10 cellular contexts compared by ENCODE assay signal in the genomic region with DNA sequence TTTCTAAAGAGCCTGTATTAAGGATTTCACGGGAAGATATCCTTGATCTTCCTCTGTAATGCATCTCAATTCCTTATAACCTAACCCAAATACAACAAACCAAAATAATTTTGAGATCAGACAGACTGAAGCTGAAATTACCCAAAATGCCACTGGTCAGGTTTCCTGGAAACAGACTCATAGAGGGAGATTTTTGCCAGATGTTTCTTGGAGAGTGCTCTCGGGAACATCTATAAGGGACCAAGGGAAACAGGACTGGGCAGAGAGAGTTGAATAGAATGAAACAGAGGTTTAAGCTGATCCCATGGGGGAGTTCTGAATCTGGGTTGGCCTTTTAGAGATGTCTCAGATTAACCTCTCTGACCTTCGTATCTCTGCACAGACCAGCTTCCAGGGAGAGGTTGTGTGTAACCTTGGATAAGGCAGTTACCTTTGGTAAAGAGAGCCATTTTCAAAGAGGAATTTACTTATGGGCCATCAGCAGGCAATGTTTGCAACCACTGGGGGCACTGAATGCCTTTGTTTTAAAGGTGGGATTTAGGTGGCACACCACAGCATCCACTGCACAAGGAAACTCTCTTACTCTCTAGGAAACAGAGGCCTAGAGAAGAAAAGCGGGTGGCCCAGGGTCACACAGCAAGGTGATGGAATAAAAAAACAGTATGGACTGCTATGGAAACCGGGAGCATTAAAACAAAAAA.
DNase-seq lines count a peak whose midpoint lies in the region; ATAC-seq and TF ChIP-seq lines count a peak whose summit lies in the region.
"Had no signal": no experiment of that assay in that cellular context is flagged by ENCODE, and none has a peak within 500 bp of the region (broad histone marks: within the 10 kb centered on the region; RNA-seq: fewer than 3 reads in every experiment).

No MANE protein-coding gene starts in this region.

- 84% methylated on average over 5 of the region's 5 CpGs for WGBS in smooth muscle cell (ENCODE audit: low lambda C conversion rate)

- H3K27ac ChIP-seq in RWPE1: no peak overlapping the region
- H3K27ac ChIP-seq in smooth muscle cell (ENCODE audit: low read depth): no peak overlapping the region
- H3K27ac ChIP-seq: SJSA1 had no signal

- no peaks in the 10 kb centered on the region for H3F3A ChIP-seq in smooth muscle cell (ENCODE audit: low read depth)

- H3K9me3 ChIP-seq in smooth muscle cell (replicated peaks; ENCODE audit: low read depth): no peaks in the 10 kb centered on the region
- H3K9me3 ChIP-seq: Caco-2, SJSA1 had no signal

- H3K4me1 Mint-ChIP-seq in stimulated activated memory B cell treated with anti-CD40 and anti-IgM and Interleukin-4, amounts not matched to agents 10 μg/mL and 1 μg/mL and 100 μg/mL, for 72 hours: peaks cover 62% of the 10 kb centered on the region

- no peak overlapping the region for H3K9ac ChIP-seq in smooth muscle cell (ENCODE audit: low read depth)

- H3K27ac Mint-ChIP-seq in stimulated activated memory B cell treated with anti-CD40 and anti-IgM and Interleukin-4, amounts not matched to agents 10 μg/mL and 1 μg/mL and 100 μg/mL, for 72 hours: peak overlapping the region; percentile 90

- H3K4me3 ChIP-seq in NB4 (ENCODE audit: low read depth, low read length): no peak overlapping the region
- no peak overlapping the region for H3K4me3 ChIP-seq in smooth muscle cell
- H3K4me3 ChIP-seq: SJSA1 had no signal

- no peaks in the 10 kb centered on the region for H3K79me2 ChIP-seq in smooth muscle cell (ENCODE audit: low read depth)

- no peaks in the 10 kb centered on the region for H4K20me1 ChIP-seq in smooth muscle cell (ENCODE audit: low read depth)

- no peaks in the 10 kb centered on the region for H3K36me3 ChIP-seq in smooth muscle cell (ENCODE audit: low read depth)
- H3K36me3 ChIP-seq: SJSA1 had no signal

- no peak for ATAC-seq in stimulated activated memory B cell treated with anti-CD40 and anti-IgM and Interleukin-4, amounts not matched to agents 10 μg/mL and 1 μg/mL and 100 μg/mL, for 72 hours

- DNase-seq in NB4 (ENCODE audit: low read depth): peak; percentile 55
- peak; percentile 18 for DNase-seq in fibroblast of gingiva (ENCODE audit: low read depth)
- no peak for DNase-seq in RWPE1 (ENCODE audit: low spot score)
- DNase-seq in GM10248 (ENCODE audit: extremely low spot score): no peak
- DNase-seq in smooth muscle cell (lab: John Stamatoyannopoulos, UW; ENCODE audit: unreplicated experiment): no peak
- DNase-seq: Caco-2, NCI-H446 had no signal

- peak overlapping the region; percentile 61 for H3K4me3 Mint-ChIP-seq in stimulated activated memory B cell treated with anti-CD40 and anti-IgM and Interleukin-4, amounts not matched to agents 10 μg/mL and 1 μg/mL and 100 μg/mL, for 72 hours

- no peaks in the 10 kb centered on the region for H3K27me3 ChIP-seq in smooth muscle cell (ENCODE audit: low read depth)
- H3K27me3 ChIP-seq: SJSA1 had no signal

- no peaks in the 10 kb centered on the region for H3K36me3 Mint-ChIP-seq in stimulated activated memory B cell treated with anti-CD40 and anti-IgM and Interleukin-4, amounts not matched to agents 10 μg/mL and 1 μg/mL and 100 μg/mL, for 72 hours

- no peak overlapping the region for H3K4me2 ChIP-seq in smooth muscle cell

- H3K27me3 Mint-ChIP-seq in stimulated activated memory B cell treated with anti-CD40 and anti-IgM and Interleukin-4, amounts not matched to agents 10 μg/mL and 1 μg/mL and 100 μg/mL, for 72 hours: no peaks in the 10 kb centered on the region

- H2AFZ ChIP-seq in smooth muscle cell (ENCODE audit: low read depth): no peak overlapping the region

- TF ChIP-seq CTCF in GM12873 (IDR thresholded peaks at IDR 0.05; ENCODE audit: insufficient read depth, low read depth, low read length, missing control alignments) (peak; percentile 37), NB4 (IDR thresholded peaks at IDR 0.05; ENCODE audit: low read depth, low read length) (peak; percentile 35), RWPE1 (conservative IDR thresholded peaks at IDR 0.05; ENCODE audit: low read depth) (no peak), GM10248 (IDR thresholded peaks at IDR 0.05; ENCODE audit: control extremely low read depth, extremely low read depth, low read depth, missing control alignments) (no peak), smooth muscle cell (IDR thresholded peaks at IDR 0.05; ENCODE audit: borderline replicate concordance, insufficient read depth, poor library complexity, severe bottlenecking) (no peak)

- TF ChIP-seq POLR2A in NB4 (IDR thresholded peaks at IDR 0.05; ENCODE audit: extremely low read depth, insufficient read length): no peak

- H3K9me3 Mint-ChIP-seq in stimulated activated memory B cell treated with anti-CD40 and anti-IgM and Interleukin-4, amounts not matched to agents 10 μg/mL and 1 μg/mL and 100 μg/mL, for 72 hours: no peaks in the 10 kb centered on the region

- no peaks in the 10 kb centered on the region for H3K4me1 ChIP-seq in smooth muscle cell (ENCODE audit: low read depth)
- H3K4me1 ChIP-seq: Caco-2 had no signal

- CTCF ChIA-PET in RWPE1 (lab: Yijun Ruan, JAX): no interaction called here
- CTCF ChIA-PET in GM10248 (lab: Yijun Ruan, JAX): interaction anchor here (1.0 to 3.2 kb wide), 13 partner anchors 12 to 161 kb away, joined by 3 to 36 read pairs (median 3); no protein-coding TSS in a partner anchor

- POLR2A ChIA-PET in RWPE1 (lab: Yijun Ruan, JAX; ENCODE audit: low non-redundant PET) (no interaction called here), GM10248 (lab: Yijun Ruan, JAX) (interaction anchor here (1.2 kb wide), 1 partner anchor 23 kb away, joined by 3 read pairs; no protein-coding TSS in a partner anchor)

Comparison
In these comparisons a context has a peak if more than half of its experiments do, and no peak if none do; other contexts are left out.
1. CTCF ChIP-seq: peak in GM12873 (single experiment) and NB4 (single experiment); none in RWPE1 (single experiment), GM10248 (single experiment) and smooth muscle cell (single experiment).
2. DNase-seq: peak in NB4 (single experiment) and fibroblast of gingiva (single experiment); none in RWPE1 (single experiment), GM10248 (single experiment) and smooth muscle cell (single experiment).